ENCODE assay signal across 12 cellular contexts in genomic region chr4:25795566-25796454, GRCh38.
DNase-seq lines count a peak whose midpoint lies in the region; ATAC-seq and TF ChIP-seq lines count a peak whose summit lies in the region.
"Had no signal": no experiment of that assay in that cellular context is flagged by ENCODE, and none has a peak within 500 bp of the region (broad histone marks: within the 10 kb centered on the region; RNA-seq: fewer than 3 reads in every experiment).

No MANE protein-coding gene starts in this region.

- peak overlapping the region; percentile 93 for H3K27ac ChIP-seq in SJCRH30
- H3K27ac ChIP-seq: tibial artery had no signal

- no peak overlapping the region for H3K4me3 Mint-ChIP-seq in osteocyte (ENCODE audit: unreplicated experiment)
- H3K4me3 Mint-ChIP-seq: activated CD4-positive, alpha-beta T cell treated with anti-CD3 and anti-CD28 coated beads, Interleukin-2, amount 10 ng/mL, durations not matched to agents 7 days and 5 days; activated naive CD8-positive, alpha-beta T cell treated with anti-CD3 and anti-CD28 coated beads, Interleukin-2, amount 10 ng/mL, durations not matched to agents 7 days and 5 days had no signal

- H3K36me3 Mint-ChIP-seq in osteocyte (ENCODE audit: unreplicated experiment): peaks cover 6% of the 10 kb centered on the region

- DNase-seq in ELF-1 (ENCODE audit: low read depth, low spot score) (peak; percentile 93), SJCRH30 (peak; percentile 96 to 97), fibroblast of peridontal ligament (ENCODE audit: extremely low read depth) (peak; percentile 47), osteocyte (ENCODE audit: extremely low spot score, unreplicated experiment) (no peak), KBM-7 (no peak)
- no peak for DNase-seq in stimulated activated CD4-positive, alpha-beta T cell treated with anti-CD3 and anti-CD28 coated beads, Interleukin-2, amount 100 ng/mL, for 24 hours
- DNase-seq in stimulated activated CD8-positive, alpha-beta memory T cell treated with anti-CD3 and anti-CD28 coated beads, Interleukin-4, amount 100 ng/mL, for 48 hours: no peak
- DNase-seq: activated CD4-positive, alpha-beta T cell treated with anti-CD3 and anti-CD28 coated beads, Interleukin-2, amount 10 ng/mL, durations not matched to agents 7 days and 5 days; activated naive CD8-positive, alpha-beta T cell treated with anti-CD3 and anti-CD28 coated beads, Interleukin-2, amount 10 ng/mL, durations not matched to agents 7 days and 5 days; tibial artery had no signal

- no peaks in the 10 kb centered on the region for H3K9me3 Mint-ChIP-seq in osteocyte (ENCODE audit: unreplicated experiment)
- H3K9me3 Mint-ChIP-seq: activated CD4-positive, alpha-beta T cell treated with anti-CD3 and anti-CD28 coated beads, Interleukin-2, amount 10 ng/mL, durations not matched to agents 7 days and 5 days; activated naive CD8-positive, alpha-beta T cell treated with anti-CD3 and anti-CD28 coated beads, Interleukin-2, amount 10 ng/mL, durations not matched to agents 7 days and 5 days had no signal

- H3K4me3 ChIP-seq in SJCRH30: no peak overlapping the region; the same call in 1 of the 2 replicates
- H3K4me3 ChIP-seq: tibial artery had no signal

- TF ChIP-seq CTCF in osteocyte (IDR thresholded peaks at IDR 0.05): no peak

- peaks cover 22% of the 10 kb centered on the region for H3K36me3 ChIP-seq in SJCRH30
- H3K36me3 ChIP-seq: tibial artery had no signal

- no peaks in the 10 kb centered on the region for H3K27me3 Mint-ChIP-seq in osteocyte (ENCODE audit: unreplicated experiment)
- H3K27me3 Mint-ChIP-seq: activated CD4-positive, alpha-beta T cell treated with anti-CD3 and anti-CD28 coated beads, Interleukin-2, amount 10 ng/mL, durations not matched to agents 7 days and 5 days; activated naive CD8-positive, alpha-beta T cell treated with anti-CD3 and anti-CD28 coated beads, Interleukin-2, amount 10 ng/mL, durations not matched to agents 7 days and 5 days had no signal

- H3K9me3 ChIP-seq in SJCRH30 (replicated peaks): 0 out of 2 replicates have a peak, but pooled peaks cover 3% of the 10 kb centered on the region
- H3K9me3 ChIP-seq: tibial artery had no signal

- H3K27ac Mint-ChIP-seq in osteocyte (ENCODE audit: unreplicated experiment): peak overlapping the region; percentile 76
- H3K27ac Mint-ChIP-seq: activated CD4-positive, alpha-beta T cell treated with anti-CD3 and anti-CD28 coated beads, Interleukin-2, amount 10 ng/mL, durations not matched to agents 7 days and 5 days; activated naive CD8-positive, alpha-beta T cell treated with anti-CD3 and anti-CD28 coated beads, Interleukin-2, amount 10 ng/mL, durations not matched to agents 7 days and 5 days had no signal

- no peak for ATAC-seq in GM19452 (IDR thresholded peaks at IDR 0.05; ENCODE audit: unreplicated experiment)
- ATAC-seq: Panc1 had no signal

- peaks cover 17% of the 10 kb centered on the region for H3K4me1 ChIP-seq in SJCRH30
- H3K4me1 ChIP-seq: tibial artery had no signal

- no peaks in the 10 kb centered on the region for H3K27me3 ChIP-seq in SJCRH30
- H3K27me3 ChIP-seq: tibial artery had no signal

- H3K4me1 Mint-ChIP-seq in osteocyte (ENCODE audit: unreplicated experiment): peaks cover 19% of the 10 kb centered on the region
- H3K4me1 Mint-ChIP-seq: activated CD4-positive, alpha-beta T cell treated with anti-CD3 and anti-CD28 coated beads, Interleukin-2, amount 10 ng/mL, durations not matched to agents 7 days and 5 days; activated naive CD8-positive, alpha-beta T cell treated with anti-CD3 and anti-CD28 coated beads, Interleukin-2, amount 10 ng/mL, durations not matched to agents 7 days and 5 days had no signal

- in situ Hi-C loops in KBM-7 (cut with MboI; ENCODE audit: low pct_unique_long_range_greater_than_20kb, low sequenced_read_pairs): loop anchor here (25.0 kb wide), 1 partner anchor 359 kb away; no protein-coding TSS in a partner anchor

Comparison
In these comparisons a context has a peak if more than half of its experiments do, and no peak if none do; other contexts are left out.
1. DNase-seq: peak in ELF-1 (single experiment), SJCRH30 (2 of 2) and fibroblast of peridontal ligament (single experiment); none in osteocyte (single experiment), stimulated activated CD4-positive, alpha-beta T cell treated with anti-CD3 and anti-CD28 coated beads, Interleukin-2, amount 100 ng/mL, for 24 hours (0 of 2), KBM-7 (single experiment) and stimulated activated CD8-positive, alpha-beta memory T cell treated with anti-CD3 and anti-CD28 coated beads, Interleukin-4, amount 100 ng/mL, for 48 hours (single experiment).